Comparison of ENCODE assay signal across 8 cellular contexts in the genomic region with DNA sequence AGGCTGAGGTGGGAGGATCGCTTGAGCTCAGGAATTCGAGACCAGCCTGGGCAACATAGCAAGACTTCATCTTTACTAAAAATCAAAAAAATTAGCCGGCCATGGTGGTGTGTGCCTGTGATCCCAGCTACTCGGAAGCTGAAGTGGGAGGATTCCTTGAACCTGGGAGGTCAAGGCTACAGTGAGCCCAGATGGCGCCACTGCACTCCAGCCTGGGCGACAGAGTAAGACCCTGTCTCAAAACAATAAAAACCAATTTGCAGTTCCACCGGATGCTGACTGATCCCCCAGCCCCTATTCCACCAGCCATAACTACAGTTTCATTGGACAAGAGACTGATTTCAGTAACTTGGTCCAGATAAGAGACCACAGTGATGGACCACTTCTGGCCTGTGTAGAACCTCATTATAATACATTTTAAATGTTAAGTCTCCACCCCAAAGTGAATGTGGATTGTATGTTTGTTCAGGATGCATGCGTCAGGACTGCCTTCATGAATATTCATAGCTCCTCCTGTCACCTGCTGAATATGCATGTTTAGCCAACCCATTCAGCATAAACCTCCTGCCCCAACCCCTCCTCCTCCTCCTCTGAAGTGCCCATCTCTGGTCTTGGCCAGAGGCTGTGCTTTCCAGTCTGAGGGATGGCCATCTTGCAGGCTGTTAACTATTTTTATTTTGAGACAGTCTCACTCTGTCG. TPM values are rescaled to one million over a fixed set of nuclear protein-coding genes. Genes with fewer than 3 reads are reported as not detected.
A peak's percentile ranks its signal among the peaks of the same experiment; 100 is the strongest.
DNase-seq lines count a peak whose midpoint lies in the region; ATAC-seq and TF ChIP-seq lines count a peak whose summit lies in the region.

No MANE protein-coding gene starts in this region.

- DNase-seq in NCI-H2029 (lab: John Stamatoyannopoulos, UW) (peak; percentile 31), NCI-H2029 treated with DMSO at 0.1 percent for 48 hours (lab: John Stamatoyannopoulos, UW) (no peak), osteocyte (ENCODE audit: extremely low spot score, unreplicated experiment) (no peak), NCI-H187 treated with DMSO at 0.1 percent for 48 hours (lab: John Stamatoyannopoulos, UW) (no peak)

- peaks cover 64% of the 10 kb centered on the region for H4K20me1 ChIP-seq in Loucy (ENCODE audit: insufficient read depth, low read length, poor library complexity, severe bottlenecking)

- peaks cover 42% of the 10 kb centered on the region for H3K4me1 Mint-ChIP-seq in activated naive CD8-positive, alpha-beta T cell (ENCODE audit: low read depth)
- H3K4me1 Mint-ChIP-seq in osteocyte (ENCODE audit: unreplicated experiment): peaks cover 33% of the 10 kb centered on the region

- H3K4me3 ChIP-seq in Loucy (ENCODE audit: low read length, poor library complexity, severe bottlenecking): peak overlapping the region; percentile 95

- peaks cover 11% of the 10 kb centered on the region for H3K36me3 Mint-ChIP-seq in activated naive CD8-positive, alpha-beta T cell
- H3K36me3 Mint-ChIP-seq in osteocyte (ENCODE audit: unreplicated experiment): peaks cover 7% of the 10 kb centered on the region

- TF ChIP-seq CTCF in Loucy (conservative IDR thresholded peaks at IDR 0.05; ENCODE audit: low read length): no peak
- no peak for TF ChIP-seq CTCF in osteocyte (IDR thresholded peaks at IDR 0.05)

- peaks cover 92% of the 10 kb centered on the region for H3K79me2 ChIP-seq in Loucy (ENCODE audit: insufficient read depth, low read length)

- no peaks in the 10 kb centered on the region for H3K9me3 ChIP-seq in Loucy (ENCODE audit: insufficient read depth, low read depth, low read length)

- H3K4me1 ChIP-seq in Loucy (ENCODE audit: insufficient read depth, low read length, poor library complexity, severe bottlenecking): peaks cover 35% of the 10 kb centered on the region

- peak overlapping the region; percentile 98 for H3K27ac Mint-ChIP-seq in activated naive CD8-positive, alpha-beta T cell
- H3K27ac Mint-ChIP-seq in osteocyte (ENCODE audit: unreplicated experiment): peak overlapping the region; percentile 52

- peak overlapping the region; percentile 81 for H3K4me2 ChIP-seq in Loucy (ENCODE audit: low read depth, low read length, poor library complexity, severe bottlenecking)

- H3K9me3 Mint-ChIP-seq in activated naive CD8-positive, alpha-beta T cell (ENCODE audit: low read depth): no peaks in the 10 kb centered on the region
- no peaks in the 10 kb centered on the region for H3K9me3 Mint-ChIP-seq in osteocyte (ENCODE audit: unreplicated experiment)

- H2AFZ ChIP-seq in Loucy (ENCODE audit: low read length): no peak overlapping the region

- H3K36me3 ChIP-seq in Loucy (ENCODE audit: insufficient read depth, low read length): no peaks in the 10 kb centered on the region; the same call in 1 of the 2 replicates

- peak overlapping the region; percentile 91 for H3K9ac ChIP-seq in Loucy (ENCODE audit: low read depth, low read length, poor library complexity, severe bottlenecking)

- no peaks in the 10 kb centered on the region for H3K27me3 ChIP-seq in Loucy (ENCODE audit: insufficient read depth, low read length, poor library complexity, severe bottlenecking)

- no peak for ATAC-seq in HG03159 (IDR thresholded peaks at IDR 0.05; ENCODE audit: unreplicated experiment)
- no peak for ATAC-seq in GM21576 (IDR thresholded peaks at IDR 0.05; ENCODE audit: unreplicated experiment)

- peak overlapping the region; percentile 99 for H3K4me3 Mint-ChIP-seq in activated naive CD8-positive, alpha-beta T cell
- H3K4me3 Mint-ChIP-seq in osteocyte (ENCODE audit: unreplicated experiment): no peak overlapping the region

- no peaks in the 10 kb centered on the region for H3F3A ChIP-seq in Loucy (ENCODE audit: low read depth)

- no peaks in the 10 kb centered on the region for H3K9me2 ChIP-seq in Loucy (replicated peaks; ENCODE audit: low read depth, low read length)

- no peaks in the 10 kb centered on the region for H3K27me3 Mint-ChIP-seq in activated naive CD8-positive, alpha-beta T cell
- H3K27me3 Mint-ChIP-seq in osteocyte (ENCODE audit: unreplicated experiment): no peaks in the 10 kb centered on the region

RNA-seq across cellular contexts. Expression of a gene that starts 2.3 kb away (rescaled TPM):
- total RNA-seq in osteocyte: 49.1 and 50.4 TPM in 2 replicates

RNA-seq across cellular contexts. Expression of a gene that starts 6.7 kb away (rescaled TPM):
- total RNA-seq in osteocyte: 48.8 and 53.6 TPM in 2 replicates

RNA-seq across cellular contexts. Expression of a gene that starts 6.9 kb away (rescaled TPM):
- 22.3 and 23.6 TPM in 2 replicates for total RNA-seq in osteocyte

RNA-seq across cellular contexts. Expression of a gene that starts 30.3 kb away (rescaled TPM):
- 6.2 and 9.5 TPM in 2 replicates for total RNA-seq in osteocyte
